9 cellular contexts compared by ENCODE assay signal in genomic region chr7:12771378-12771877, GRCh38.
DNase-seq lines count a peak whose midpoint lies in the region; ATAC-seq and TF ChIP-seq lines count a peak whose summit lies in the region.
"Had no signal": no experiment of that assay in that cellular context is flagged by ENCODE, and none has a peak within 500 bp of the region (broad histone marks: within the 10 kb centered on the region; RNA-seq: fewer than 3 reads in every experiment).

No MANE protein-coding gene starts in this region.

- H3K4me1 ChIP-seq in fibroblast of lung (ENCODE audit: control insufficient read depth, extremely low read depth, insufficient read depth, low read length), result peaks cover 3% of the 10 kb centered on the region

- H3K4me2 ChIP-seq in fibroblast of lung (ENCODE audit: extremely low read depth, insufficient read depth, low read length), result peak overlapping the region; percentile 83
- H3K4me2 ChIP-seq: KMS-11 had no signal

- H3K27me3 ChIP-seq in fibroblast of lung (ENCODE audit: control insufficient read depth, insufficient read depth, low read length), result no peaks in the 10 kb centered on the region

- DNase-seq in GM04504 (ENCODE audit: low read depth) (peak; percentile 50), NCI-H446 treated with DMSO at 0.1 percent for 48 hours (lab: John Stamatoyannopoulos, UW) (peak; percentile 97), fibroblast of lung (ENCODE audit: low read depth in 2 of 2) (peak; percentile 91 to 93), pons (ENCODE audit: low spot score) (peak; percentile 74), NCI-H524 treated with DMSO at 0.1 percent for 48 hours (lab: John Stamatoyannopoulos, UW) (no peak)

- no peaks in the 10 kb centered on the region for H3K9me3 ChIP-seq in fibroblast of lung (ENCODE audit: control insufficient read depth, insufficient read depth, low read depth, low read length)

- peak overlapping the region; percentile 70 for H2AFZ ChIP-seq in fibroblast of lung (ENCODE audit: low read length)

- H4K20me1 ChIP-seq in fibroblast of lung (ENCODE audit: control insufficient read depth, extremely low read depth, insufficient read depth, low read length), result no peaks in the 10 kb centered on the region

- ATAC-seq in GM21825 (IDR thresholded peaks at IDR 0.05; ENCODE audit: unreplicated experiment) (no peak), HG02840 (IDR thresholded peaks at IDR 0.05; ENCODE audit: low FRiP score, unreplicated experiment) (no peak), HG02938 (IDR thresholded peaks at IDR 0.05; ENCODE audit: unreplicated experiment) (no peak)

- H3K79me2 ChIP-seq in fibroblast of lung (ENCODE audit: control insufficient read depth, insufficient read depth, low read length), result no peaks in the 10 kb centered on the region

- H3K4me3 ChIP-seq in fibroblast of lung (replicated peaks in 1 of 4; ENCODE audit: control extremely low read depth in 1 of 4, insufficient read depth in 1 of 4, low read depth in 3 of 4, low read length in 4 of 4), result peak overlapping the region; percentile 2 to 13 (median 10)

- no peaks in the 10 kb centered on the region for H3K36me3 ChIP-seq in fibroblast of lung (ENCODE audit: control insufficient read depth, insufficient read depth, low read length)

- H3K9ac ChIP-seq in fibroblast of lung (ENCODE audit: insufficient read depth, low read length), result no peak overlapping the region
- H3K9ac ChIP-seq: KMS-11 had no signal

- no peak overlapping the region for H3K27ac ChIP-seq in fibroblast of lung (ENCODE audit: insufficient read depth, low read length)
- H3K27ac ChIP-seq: KMS-11 had no signal

- no peak for TF ChIP-seq CTCF in fibroblast of lung (conservative IDR thresholded peaks at IDR 0.05 in 1 of 2, IDR thresholded peaks at IDR 0.05 in 1 of 2; ENCODE audit: low read depth in 1 of 2, low read length in 2 of 2)
